Comparison of ENCODE assay signal across 21 cellular contexts in genomic region chr4:81360722-81361121, GRCh38.
"Had no signal": no experiment of that assay in that cellular context is flagged by ENCODE, and none has a peak within 500 bp of the region (broad histone marks: within the 10 kb centered on the region; RNA-seq: fewer than 3 reads in every experiment).

No MANE protein-coding gene starts in this region.

- H3K4me1 ChIP-seq: left ventricle myocardium inferior, thyroid gland, upper lobe of right lung had no signal

- H3K27me3 ChIP-seq: cardiac muscle cell, neural progenitor cell, thyroid gland, upper lobe of right lung had no signal

- H3K36me3 ChIP-seq: cardiac muscle cell, left ventricle myocardium inferior, neural progenitor cell, thyroid gland, upper lobe of right lung had no signal

- H3K4me2 ChIP-seq: neural progenitor cell, smooth muscle cell had no signal

- H3K27ac ChIP-seq: cardiac muscle cell, epithelial cell of prostate, left ventricle myocardium inferior, neural progenitor cell, thyroid gland, upper lobe of right lung, VCaP had no signal

- H3K9ac ChIP-seq: neural progenitor cell had no signal

- H3K4me3 ChIP-seq: cardiac muscle cell, left ventricle myocardium inferior, neural progenitor cell, smooth muscle cell, thyroid gland, upper lobe of right lung had no signal

- H3K9me3 ChIP-seq: left ventricle myocardium inferior, thyroid gland, upper lobe of right lung had no signal

- FAIRE-seq: frontal cortex had no signal

- H2AFZ ChIP-seq: neural progenitor cell had no signal

- DNase-seq: activated CD4-positive, alpha-beta T cell treated with anti-CD3 and anti-CD28 coated beads for 1 hour; activated naive CD4-positive, alpha-beta T cell; amniotic stem cell; cortex of kidney; endodermal cell; hippocampal formation; left ventricle myocardium inferior; naive thymus-derived CD8-positive, alpha-beta T cell; stimulated activated CD4-positive, alpha-beta T cell treated with anti-CD3 and anti-CD28 coated beads, Interleukin-15, amount 100 ng/mL, for 24 hours; stimulated activated CD4-positive, alpha-beta T cell treated with anti-CD3 and anti-CD28 coated beads, Interleukin-2, amount 100 ng/mL, for 48 hours; stimulated activated CD8-positive, alpha-beta memory T cell treated with anti-CD3 and anti-CD28 coated beads, Interleukin-4, amount 100 ng/mL, for 48 hours; stimulated activated naive CD4-positive, alpha-beta T cell; substantia nigra; thyroid gland; upper lobe of right lung had no signal
